In genomic region chrX:13463608-13464007, GRCh38 we compare ENCODE assay signal across 10 cellular contexts.
DNase-seq lines count a peak whose midpoint lies in the region; ATAC-seq and TF ChIP-seq lines count a peak whose summit lies in the region.
"Had no signal": no experiment of that assay in that cellular context is flagged by ENCODE, and none has a peak within 500 bp of the region (broad histone marks: within the 10 kb centered on the region; RNA-seq: fewer than 3 reads in every experiment).

No MANE protein-coding gene starts in this region.

- no peaks in the 10 kb centered on the region for H3K36me3 ChIP-seq in GM23338 (ENCODE audit: insufficient read depth)

- H3K79me1 ChIP-seq in H9 (ENCODE audit: insufficient read depth, low read depth, low read length, poor library complexity, severe bottlenecking): no peaks in the 10 kb centered on the region

- no peak overlapping the region for H3K4me3 ChIP-seq in GM23338

- H3K23ac ChIP-seq in H9 (ENCODE audit: insufficient read length, low read depth, low read length): no peak overlapping the region

- H2BK12ac ChIP-seq in H9 (ENCODE audit: insufficient read length, low read depth, low read length): no peak overlapping the region

- no TSS peak for BruUV-seq in Calu3 (replicated peaks; lab: Mats Ljungman, UMichigan)

- no peaks in the 10 kb centered on the region for H3F3A ChIP-seq in GM23338 (replicated peaks; ENCODE audit: low read depth)

- DNase-seq in Calu3: peak; percentile 8
- peak; percentile 73 for DNase-seq in NCI-H1694 treated with DMSO at 0.1 percent for 48 hours (lab: John Stamatoyannopoulos, UW)
- peak; percentile 87 for DNase-seq in amniotic epithelial cell (ENCODE audit: low read depth)
- peak; percentile 78 for DNase-seq in left kidney (ENCODE audit: low read depth, low spot score)
- no peak for DNase-seq in H9
- no peak for DNase-seq in GM23338 (ENCODE audit: low spot score)

- H3K23me2 ChIP-seq in H9 (ENCODE audit: insufficient read length, low read depth, low read length, poor library complexity, severe bottlenecking): no peaks in the 10 kb centered on the region

- H3K27me3 Mint-ChIP-seq in Calu3 (ENCODE audit: unreplicated experiment) (no peaks in the 10 kb centered on the region), H9 (ENCODE audit: low read depth) (no peaks in the 10 kb centered on the region), GM23338 (ENCODE audit: insufficient read depth, low read depth, poor library complexity) (no peaks in the 10 kb centered on the region)
- H3K27me3 Mint-ChIP-seq: activated naive CD8-positive, alpha-beta T cell had no signal

- H3K36me3 Mint-ChIP-seq in Calu3 (ENCODE audit: insufficient read depth, unreplicated experiment): no peaks in the 10 kb centered on the region
- peaks cover under 1 to 9% (median 5%) of the 10 kb centered on the region in 3 experiments; a peak in 5 of 7 replicates for H3K36me3 Mint-ChIP-seq in H9 (ENCODE audit: insufficient read depth in 1 of 3, low read depth in 3 of 3)
- no peaks in the 10 kb centered on the region for H3K36me3 Mint-ChIP-seq in GM23338 (ENCODE audit: low read depth)
- H3K36me3 Mint-ChIP-seq: activated naive CD8-positive, alpha-beta T cell had no signal

- no peak overlapping the region for H3K4me3 Mint-ChIP-seq in Calu3 (ENCODE audit: low read depth, unreplicated experiment)
- H3K4me3 Mint-ChIP-seq in H9: no peak overlapping the region
- no peak overlapping the region for H3K4me3 Mint-ChIP-seq in GM23338
- H3K4me3 Mint-ChIP-seq: activated naive CD8-positive, alpha-beta T cell had no signal

- no peak overlapping the region for H2BK20ac ChIP-seq in H9 (ENCODE audit: low read depth, low read length, poor library complexity, severe bottlenecking)

- no peak overlapping the region for H2BK120ac ChIP-seq in H9 (ENCODE audit: low read depth, low read length, poor library complexity, severe bottlenecking)

- no peaks in the 10 kb centered on the region for H3K4me1 ChIP-seq in H9 (ENCODE audit: insufficient read depth, low read length)
- H3K4me1 ChIP-seq in GM23338 (ENCODE audit: insufficient read depth): no peaks in the 10 kb centered on the region
- H3K4me1 ChIP-seq: parathyroid adenoma had no signal

- no peak overlapping the region for H4K5ac ChIP-seq in H9 (ENCODE audit: insufficient read length, low read depth, low read length)

- H3K79me2 ChIP-seq in H9 (ENCODE audit: insufficient read depth, low read length): no peaks in the 10 kb centered on the region
- no peaks in the 10 kb centered on the region for H3K79me2 ChIP-seq in GM23338 (replicated peaks; ENCODE audit: insufficient read depth)
- H3K79me2 ChIP-seq: parathyroid adenoma had no signal

- H2AFZ ChIP-seq in H9 (ENCODE audit: low read length) (no peak overlapping the region), GM23338 (no peak overlapping the region)
- H2AFZ ChIP-seq: parathyroid adenoma had no signal

- no peak overlapping the region for H3T11ph ChIP-seq in H9 (ENCODE audit: low read length)

- no peak overlapping the region for H2AK5ac ChIP-seq in H9 (ENCODE audit: insufficient read length, low read length)

- H4K91ac ChIP-seq in H9 (ENCODE audit: insufficient read length, low read depth, low read length): no peak overlapping the region

- H3K9ac ChIP-seq in H9 (ENCODE audit: extremely low read depth, insufficient read length, low read length): no peak overlapping the region
- H3K9ac ChIP-seq: parathyroid adenoma had no signal

- no peaks in the 10 kb centered on the region for H3K9me2 ChIP-seq in GM23338 (ENCODE audit: insufficient read depth)

- H3K27ac Mint-ChIP-seq in Calu3 (ENCODE audit: unreplicated experiment) (no peak overlapping the region), H9 (no peak overlapping the region), GM23338 (no peak overlapping the region)
- H3K27ac Mint-ChIP-seq: activated naive CD8-positive, alpha-beta T cell had no signal

- no peak overlapping the region for H3K56ac ChIP-seq in H9 (ENCODE audit: insufficient read length, low read depth, low read length)

- no peak overlapping the region for H2BK5ac ChIP-seq in H9 (ENCODE audit: insufficient read length, low read length)

- no peak overlapping the region for H3K4ac ChIP-seq in H9 (ENCODE audit: low read depth, low read length)

- H3K4me1 Mint-ChIP-seq in Calu3 (ENCODE audit: low read depth, unreplicated experiment) (peaks cover 5% of the 10 kb centered on the region), H9 (no peaks in the 10 kb centered on the region), GM23338 (no peaks in the 10 kb centered on the region)

- no peak for TF ChIP-seq CTCF in Calu3 (IDR thresholded peaks at IDR 0.05; ENCODE audit: unreplicated experiment)
- no peak for TF ChIP-seq CTCF in H9 (conservative IDR thresholded peaks at IDR 0.05)
- no peak for TF ChIP-seq CTCF in GM23338 (conservative IDR thresholded peaks at IDR 0.05; ENCODE audit: low read depth in 2 of 2)

- no peak overlapping the region for H3K14ac ChIP-seq in H9 (ENCODE audit: insufficient read depth, low read length)

- no peak for ATAC-seq in HG02588 (IDR thresholded peaks at IDR 0.05; ENCODE audit: unreplicated experiment)
- ATAC-seq in GM23338: no peak
- ATAC-seq in GM21423 (IDR thresholded peaks at IDR 0.05; ENCODE audit: unreplicated experiment): no peak

- H3K27ac ChIP-seq in H9 (ENCODE audit: insufficient read length, low read depth, low read length) (no peak overlapping the region), GM23338 (ENCODE audit: low read depth) (no peak overlapping the region)
- H3K27ac ChIP-seq: parathyroid adenoma had no signal

- H3K27me3 ChIP-seq in H9 (ENCODE audit: insufficient read depth, low read length): no peaks in the 10 kb centered on the region
- H3K27me3 ChIP-seq in GM23338 (ENCODE audit: insufficient read depth): no peaks in the 10 kb centered on the region

- no CpG with 5 or more reads among the region's 3 CpGs for WGBS in H9 (ENCODE audit: extremely low coverage, insufficient read length, low lambda C conversion rate)

- H4K20me1 ChIP-seq in H9 (ENCODE audit: control insufficient read depth, insufficient read depth, insufficient read length) (no peaks in the 10 kb centered on the region), GM23338 (replicated peaks; ENCODE audit: insufficient read depth) (no peaks in the 10 kb centered on the region)

- H3K9me3 Mint-ChIP-seq in Calu3 (ENCODE audit: low read depth, unreplicated experiment) (peaks cover 4% of the 10 kb centered on the region), H9 (peaks cover 72 to 74% of the 10 kb centered on the region in 2 experiments), GM23338 (peaks cover 5% of the 10 kb centered on the region)

- peaks cover 14% of the 10 kb centered on the region for H3K9me3 ChIP-seq in H9 (ENCODE audit: control insufficient read depth, low read depth, low read length)

- no peak overlapping the region for H2BK15ac ChIP-seq in H9 (ENCODE audit: low read depth, low read length)

- H3K18ac ChIP-seq in H9 (ENCODE audit: insufficient read length, low read depth, low read length): no peak overlapping the region

- intact Hi-C loops in Calu3 (cut with micrococcal nuclease; ENCODE audit: unreplicated experiment): no loop called here

- H3K4me2 ChIP-seq in H9 (ENCODE audit: insufficient read depth, insufficient read length, low read length): no peak overlapping the region
- no peak overlapping the region for H3K4me2 ChIP-seq in GM23338

- CTCF ChIA-PET in Calu3 (lab: Charles Lee): no interaction called here

- H4K8ac ChIP-seq in H9 (replicated peaks; ENCODE audit: insufficient read length, low read depth, low read length): no peak overlapping the region

TF ChIP-seq in GM23338, 12 proteins besides CTCF, POLR2A, EP300 and RAD21 (continues in another document):
- TF ChIP-seq, protein P1, sequence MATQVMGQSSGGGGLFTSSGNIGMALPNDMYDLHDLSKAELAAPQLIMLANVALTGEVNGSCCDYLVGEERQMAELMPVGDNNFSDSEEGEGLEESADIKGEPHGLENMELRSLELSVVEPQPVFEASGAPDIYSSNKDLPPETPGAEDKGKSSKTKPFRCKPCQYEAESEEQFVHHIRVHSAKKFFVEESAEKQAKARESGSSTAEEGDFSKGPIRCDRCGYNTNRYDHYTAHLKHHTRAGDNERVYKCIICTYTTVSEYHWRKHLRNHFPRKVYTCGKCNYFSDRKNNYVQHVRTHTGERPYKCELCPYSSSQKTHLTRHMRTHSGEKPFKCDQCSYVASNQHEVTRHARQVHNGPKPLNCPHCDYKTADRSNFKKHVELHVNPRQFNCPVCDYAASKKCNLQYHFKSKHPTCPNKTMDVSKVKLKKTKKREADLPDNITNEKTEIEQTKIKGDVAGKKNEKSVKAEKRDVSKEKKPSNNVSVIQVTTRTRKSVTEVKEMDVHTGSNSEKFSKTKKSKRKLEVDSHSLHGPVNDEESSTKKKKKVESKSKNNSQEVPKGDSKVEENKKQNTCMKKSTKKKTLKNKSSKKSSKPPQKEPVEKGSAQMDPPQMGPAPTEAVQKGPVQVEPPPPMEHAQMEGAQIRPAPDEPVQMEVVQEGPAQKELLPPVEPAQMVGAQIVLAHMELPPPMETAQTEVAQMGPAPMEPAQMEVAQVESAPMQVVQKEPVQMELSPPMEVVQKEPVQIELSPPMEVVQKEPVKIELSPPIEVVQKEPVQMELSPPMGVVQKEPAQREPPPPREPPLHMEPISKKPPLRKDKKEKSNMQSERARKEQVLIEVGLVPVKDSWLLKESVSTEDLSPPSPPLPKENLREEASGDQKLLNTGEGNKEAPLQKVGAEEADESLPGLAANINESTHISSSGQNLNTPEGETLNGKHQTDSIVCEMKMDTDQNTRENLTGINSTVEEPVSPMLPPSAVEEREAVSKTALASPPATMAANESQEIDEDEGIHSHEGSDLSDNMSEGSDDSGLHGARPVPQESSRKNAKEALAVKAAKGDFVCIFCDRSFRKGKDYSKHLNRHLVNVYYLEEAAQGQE (IDR thresholded peaks at IDR 0.05; ENCODE audit: unreplicated experiment): no peak
- TF ChIP-seq CREB1 (CRISPR knock-in tag; IDR thresholded peaks at IDR 0.05; ENCODE audit: low read depth): no peak
- TF ChIP-seq STAT1 (IDR thresholded peaks at IDR 0.05; ENCODE audit: unreplicated experiment): no peak
- TF ChIP-seq, protein P2, sequence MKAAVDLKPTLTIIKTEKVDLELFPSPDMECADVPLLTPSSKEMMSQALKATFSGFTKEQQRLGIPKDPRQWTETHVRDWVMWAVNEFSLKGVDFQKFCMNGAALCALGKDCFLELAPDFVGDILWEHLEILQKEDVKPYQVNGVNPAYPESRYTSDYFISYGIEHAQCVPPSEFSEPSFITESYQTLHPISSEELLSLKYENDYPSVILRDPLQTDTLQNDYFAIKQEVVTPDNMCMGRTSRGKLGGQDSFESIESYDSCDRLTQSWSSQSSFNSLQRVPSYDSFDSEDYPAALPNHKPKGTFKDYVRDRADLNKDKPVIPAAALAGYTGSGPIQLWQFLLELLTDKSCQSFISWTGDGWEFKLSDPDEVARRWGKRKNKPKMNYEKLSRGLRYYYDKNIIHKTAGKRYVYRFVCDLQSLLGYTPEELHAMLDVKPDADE (IDR thresholded peaks at IDR 0.05): no peak
- TF ChIP-seq EZH2phosphoT487 (IDR thresholded peaks at IDR 0.05; ENCODE audit: unreplicated experiment): no peak
- TF ChIP-seq EZH2 (IDR thresholded peaks at IDR 0.05; ENCODE audit: low read depth, unreplicated experiment): no peak
- TF ChIP-seq ZNF114 (CRISPR knock-in tag; IDR thresholded peaks at IDR 0.05): no peak

Comparison
In these comparisons a context has a peak if more than half of its experiments do, and no peak if none do; other contexts are left out.
1. DNase-seq: peak in Calu3 (single experiment), NCI-H1694 treated with DMSO at 0.1 percent for 48 hours (single experiment), amniotic epithelial cell (single experiment) and left kidney (single experiment); none in H9 (single experiment) and GM23338 (single experiment).